Comparison of ENCODE assay signal across 13 cellular contexts in genomic region chr6:4913705-4914411, GRCh38.
DNase-seq lines count a peak whose midpoint lies in the region; ATAC-seq lines count a peak whose summit lies in the region.
"Had no signal": no experiment of that assay in that cellular context is flagged by ENCODE, and none has a peak within 500 bp of the region (broad histone marks: within the 10 kb centered on the region; RNA-seq: fewer than 3 reads in every experiment).

No MANE protein-coding gene starts in this region.

- peak overlapping the region in 1 of 2 experiments; percentile 10 for H3K18ac ChIP-seq in mesenchymal stem cell (ENCODE audit: low read depth in 1 of 2, low read length in 2 of 2)

- peak overlapping the region; percentile 13 to 27 for H3K4ac ChIP-seq in mesenchymal stem cell (ENCODE audit: low read depth in 1 of 2, low read length in 2 of 2)

- H3K9me3 ChIP-seq in mesenchymal stem cell (ENCODE audit: control insufficient read depth, low read length), result no peaks in the 10 kb centered on the region
- no peaks in the 10 kb centered on the region for H3K9me3 ChIP-seq in stomach smooth muscle (ENCODE audit: control insufficient read depth in 2 of 2, low read length in 2 of 2)
- H3K9me3 ChIP-seq in aorta (ENCODE audit: control insufficient read depth, low read length), result no peaks in the 10 kb centered on the region

- 46% methylated on average over 10 of the region's 10 CpGs for WGBS in mesenchymal stem cell
- WGBS in aorta, 2 donors, result 39 to 44% methylated on average over 10 of the region's 10 CpGs

- H3K4me1 Mint-ChIP-seq in activated T-cell treated with anti-CD3 and anti-CD28 coated beads, Interleukin-2, amount 50 U/mL, for 72 hours (ENCODE audit: low read depth), result peaks cover 59% of the 10 kb centered on the region
- H3K4me1 Mint-ChIP-seq in activated T-cell treated with anti-CD3 and anti-CD28 coated beads, Interleukin-2, amount 50 U/mL, for 4 hours (ENCODE audit: low read depth), result peaks cover 62% of the 10 kb centered on the region

- H3K4me1 ChIP-seq in mesenchymal stem cell (ENCODE audit: control insufficient read depth, insufficient read depth, low read depth, low read length) (peaks cover 11% of the 10 kb centered on the region), stomach smooth muscle (ENCODE audit: control insufficient read depth, insufficient read depth, low read length) (peaks cover 17% of the 10 kb centered on the region), aorta (ENCODE audit: control insufficient read depth in 1 of 2, insufficient read depth in 2 of 2, low read length in 2 of 2) (peaks cover 2 to 23% of the 10 kb centered on the region in 2 donors)

- H3K4me2 ChIP-seq in mesenchymal stem cell (ENCODE audit: low read length, poor library complexity, severe bottlenecking), result no peak overlapping the region

- no peak overlapping the region for H2BK120ac ChIP-seq in mesenchymal stem cell (ENCODE audit: low read depth, low read length)

- H3K9me3 Mint-ChIP-seq in activated T-cell treated with anti-CD3 and anti-CD28 coated beads, Interleukin-2, amount 50 U/mL, for 72 hours, result no peaks in the 10 kb centered on the region
- no peaks in the 10 kb centered on the region for H3K9me3 Mint-ChIP-seq in activated T-cell treated with anti-CD3 and anti-CD28 coated beads, Interleukin-2, amount 50 U/mL, for 4 hours
- H3K9me3 Mint-ChIP-seq: activated naive CD4-positive, alpha-beta T cell treated with anti-CD3 and anti-CD28 coated beads, Interleukin-2, amount 10 ng/mL, durations not matched to agents 7 days and 5 days had no signal

- peak overlapping the region; percentile 56 for H3K27ac ChIP-seq in caudate nucleus (ENCODE audit: low read depth, low read length)
- H3K27ac ChIP-seq in mesenchymal stem cell (ENCODE audit: low read length, poor library complexity, severe bottlenecking), result no peak overlapping the region
- H3K27ac ChIP-seq in stomach smooth muscle (ENCODE audit: low read length), result no peak overlapping the region
- H3K27ac ChIP-seq in aorta (ENCODE audit: low read depth in 1 of 2, low read length in 2 of 2), result no peak overlapping the region

- no peak overlapping the region for H2BK15ac ChIP-seq in mesenchymal stem cell (ENCODE audit: low read depth, poor library complexity, severe bottlenecking)

- H3K36me3 ChIP-seq in mesenchymal stem cell (ENCODE audit: control insufficient read depth in 1 of 2, insufficient read depth in 2 of 2, low read depth in 1 of 2, low read length in 2 of 2) (peaks cover 10 to 19% of the 10 kb centered on the region in 2 experiments), stomach smooth muscle (ENCODE audit: control insufficient read depth in 2 of 2, insufficient read depth in 2 of 2, low read length in 2 of 2) (peaks cover 0 to 2% of the 10 kb centered on the region in 2 donors), aorta (ENCODE audit: control insufficient read depth in 1 of 2, insufficient read depth in 2 of 2, low read length in 1 of 2) (no peaks in the 10 kb centered on the region)

- H3K9ac ChIP-seq in mesenchymal stem cell (ENCODE audit: low read length), result no peak overlapping the region
- no peak overlapping the region for H3K9ac ChIP-seq in stomach smooth muscle (ENCODE audit: low read length in 2 of 2)

- H3K27me3 ChIP-seq in mesenchymal stem cell (ENCODE audit: control insufficient read depth in 1 of 2, insufficient read depth in 1 of 2, low read length in 2 of 2) (no peaks in the 10 kb centered on the region), stomach smooth muscle (ENCODE audit: control insufficient read depth in 1 of 2, insufficient read depth in 2 of 2, low read length in 2 of 2) (no peaks in the 10 kb centered on the region), aorta (ENCODE audit: control insufficient read depth in 1 of 2, insufficient read depth in 2 of 2, low read length in 1 of 2) (no peaks in the 10 kb centered on the region)

- DNase-seq in activated T-cell treated with anti-CD3 and anti-CD28 coated beads, Interleukin-2, amount 50 U/mL, for 72 hours, result no peak
- DNase-seq in activated T-cell treated with anti-CD3 and anti-CD28 coated beads, Interleukin-2, amount 50 U/mL, for 4 hours, result no peak
- peak in 1 of 61 donors; percentile 13 for DNase-seq in caudate nucleus (lab: John Stamatoyannopoulos, UW)
- DNase-seq in mesenchymal stem cell, result peak; percentile 30
- DNase-seq in stimulated activated CD4-positive, alpha-beta T cell treated with anti-CD3 and anti-CD28 coated beads, Interleukin-4, amount 100 ng/mL, for 4 hours, result no peak
- no peak for DNase-seq in aorta
- DNase-seq: ACHN; activated naive CD4-positive, alpha-beta T cell treated with anti-CD3 and anti-CD28 coated beads, Interleukin-2, amount 10 ng/mL, durations not matched to agents 7 days and 5 days; NCI-H1436; NK-92 treated with Interleukin-12 subunit alpha and Interleukin-12 subunit beta, amount 100 ng/mL, for 24 hours; substantia nigra had no signal

- H3K79me1 ChIP-seq in mesenchymal stem cell (replicated peaks; ENCODE audit: low read length, poor library complexity, severe bottlenecking), result peaks cover 37% of the 10 kb centered on the region

- no peak for ATAC-seq in activated T-cell treated with anti-CD3 and anti-CD28 coated beads, Interleukin-2, amount 50 U/mL, for 72 hours (replicated peaks in 1 of 2)
- ATAC-seq in activated T-cell treated with anti-CD3 and anti-CD28 coated beads, Interleukin-2, amount 50 U/mL, for 4 hours, result no peak
- ATAC-seq in HG03159 (IDR thresholded peaks at IDR 0.05; ENCODE audit: unreplicated experiment), result no peak
- no peak for ATAC-seq in aorta (ENCODE audit: low FRiP score)

- H4K91ac ChIP-seq in mesenchymal stem cell (ENCODE audit: low read length), result no peak overlapping the region

- no peak overlapping the region for H3K23ac ChIP-seq in mesenchymal stem cell (ENCODE audit: low read length in 2 of 2)

- no peak overlapping the region for H2AK5ac ChIP-seq in mesenchymal stem cell (ENCODE audit: low read length, severe bottlenecking)

- no peak overlapping the region for H3K14ac ChIP-seq in mesenchymal stem cell (ENCODE audit: low read length in 2 of 2)

- H4K8ac ChIP-seq in mesenchymal stem cell (ENCODE audit: low read length), result no peak overlapping the region

- H3K27ac Mint-ChIP-seq in activated T-cell treated with anti-CD3 and anti-CD28 coated beads, Interleukin-2, amount 50 U/mL, for 72 hours, result no peak overlapping the region
- H3K27ac Mint-ChIP-seq: activated naive CD4-positive, alpha-beta T cell treated with anti-CD3 and anti-CD28 coated beads, Interleukin-2, amount 10 ng/mL, durations not matched to agents 7 days and 5 days had no signal

- peaks cover 0 to 2% of the 10 kb centered on the region in 2 donors for H3K36me3 Mint-ChIP-seq in activated T-cell treated with anti-CD3 and anti-CD28 coated beads, Interleukin-2, amount 50 U/mL, for 72 hours (ENCODE audit: insufficient read depth in 2 of 2)
- peaks cover 17% of the 10 kb centered on the region for H3K36me3 Mint-ChIP-seq in activated T-cell treated with anti-CD3 and anti-CD28 coated beads, Interleukin-2, amount 50 U/mL, for 4 hours (ENCODE audit: insufficient read depth)

- H3K4me3 ChIP-seq in mesenchymal stem cell (ENCODE audit: insufficient read depth in 1 of 2, low read depth in 1 of 2, low read length in 2 of 2) (no peak overlapping the region), stomach smooth muscle (ENCODE audit: low read length in 2 of 2) (peak overlapping the region; percentile 3 to 52), aorta (ENCODE audit: low read length in 2 of 2) (no peak overlapping the region)

- intact Hi-C loops in aorta (cut with DNase I), result no loop called here

- no peak overlapping the region for H2BK5ac ChIP-seq in mesenchymal stem cell (ENCODE audit: low read depth, low read length, poor library complexity, severe bottlenecking)

- H2BK12ac ChIP-seq in mesenchymal stem cell (ENCODE audit: low read length in 2 of 2), result no peak overlapping the region

- peak overlapping the region; percentile 14 to 23 for H3K4me3 Mint-ChIP-seq in activated T-cell treated with anti-CD3 and anti-CD28 coated beads, Interleukin-2, amount 50 U/mL, for 72 hours
- H3K4me3 Mint-ChIP-seq in activated T-cell treated with anti-CD3 and anti-CD28 coated beads, Interleukin-2, amount 50 U/mL, for 4 hours, result no peak overlapping the region
- H3K4me3 Mint-ChIP-seq: activated naive CD4-positive, alpha-beta T cell treated with anti-CD3 and anti-CD28 coated beads, Interleukin-2, amount 10 ng/mL, durations not matched to agents 7 days and 5 days had no signal

- no peaks in the 10 kb centered on the region for H3K27me3 Mint-ChIP-seq in activated T-cell treated with anti-CD3 and anti-CD28 coated beads, Interleukin-2, amount 50 U/mL, for 72 hours (ENCODE audit: low read depth)
- no peaks in the 10 kb centered on the region for H3K27me3 Mint-ChIP-seq in activated T-cell treated with anti-CD3 and anti-CD28 coated beads, Interleukin-2, amount 50 U/mL, for 4 hours (ENCODE audit: low read depth)
- H3K27me3 Mint-ChIP-seq: activated naive CD4-positive, alpha-beta T cell treated with anti-CD3 and anti-CD28 coated beads, Interleukin-2, amount 10 ng/mL, durations not matched to agents 7 days and 5 days had no signal

- H2AFZ ChIP-seq in mesenchymal stem cell (ENCODE audit: low read depth, low read length), result no peak overlapping the region

Comparison
In these comparisons a context has a peak if more than half of its experiments do, and no peak if none do; other contexts are left out.
1. H3K4me3 ChIP-seq: peak in stomach smooth muscle (2 of 2); none in mesenchymal stem cell (0 of 2) and aorta (0 of 2).